In the genomic region with DNA sequence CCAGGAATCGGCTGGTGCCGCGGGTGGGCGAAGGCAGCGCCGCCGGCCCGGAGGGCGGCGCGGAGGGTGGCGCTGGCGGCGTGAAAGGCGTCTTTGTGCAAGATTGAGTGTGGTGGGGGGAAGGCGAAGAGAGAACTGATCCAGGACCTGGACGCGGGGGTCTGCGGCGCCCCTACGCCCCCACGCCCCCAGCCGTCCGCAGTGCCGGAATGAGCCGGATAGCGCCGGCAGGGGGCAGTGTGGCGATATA, we compare ENCODE assay signal across 8 cellular contexts. TPM values are rescaled to one million over a fixed set of nuclear protein-coding genes. Genes with fewer than 3 reads are reported as not detected.
DNase-seq lines count a peak whose midpoint lies in the region; ATAC-seq, FAIRE-seq and TF ChIP-seq lines count a peak whose summit lies in the region.

No MANE protein-coding gene starts in this region.

- H3K9me3 ChIP-seq in H1 (ENCODE audit: insufficient read depth in 2 of 2, low read depth in 1 of 2, low read length in 1 of 2) (no peaks in the 10 kb centered on the region), mucosa of rectum (ENCODE audit: control insufficient read depth in 2 of 2, low read length in 2 of 2) (no peaks in the 10 kb centered on the region)

- peak overlapping the region; percentile 40 for H2BK12ac ChIP-seq in H1 (ENCODE audit: low read depth, low read length)

- peak; percentile 75 for DNase-seq in GM20000 (ENCODE audit: low spot score)
- peak; percentile 77 for DNase-seq in activated CD4-positive, alpha-beta T cell treated with anti-CD3 and anti-CD28 coated beads, Interleukin-2, amount 10 ng/mL, durations not matched to agents 24 days and 14 days
- DNase-seq in H1 (ENCODE audit: low read depth in 1 of 2, low spot score in 2 of 2), result no peak
- no peak for DNase-seq in RCC 7860 (ENCODE audit: low spot score)

- TF ChIP-seq CTCF in GM20000 (IDR thresholded peaks at IDR 0.05; ENCODE audit: extremely low read depth, missing control alignments), result peak; percentile 59
- TF ChIP-seq CTCF in H1 (IDR thresholded peaks at IDR 0.05; ENCODE audit: control extremely low read depth in 1 of 3, insufficient read depth in 1 of 3, low read depth in 1 of 3, low read length in 3 of 3), result peak; percentile 46 to 81 (median 67)

- H3K23me2 ChIP-seq in H1 (ENCODE audit: low read depth, low read length), result peaks cover 25% of the 10 kb centered on the region

- H2AFZ ChIP-seq in H1 (ENCODE audit: low read length), result peak overlapping the region; percentile 28; the same call in 1 of the 2 replicates

- FAIRE-seq in H1 (lab: Jason Lieb, UNC) (no peak), RCC 7860 (lab: Jason Lieb, UNC) (no peak)

- H4K91ac ChIP-seq in H1 (replicated peaks; ENCODE audit: insufficient read length, low read length), result peak overlapping the region; percentile 8

- H3K4me1 ChIP-seq in H1 (replicated peaks in 1 of 4; ENCODE audit: control insufficient read depth in 3 of 4, insufficient read depth in 4 of 4, low read length in 3 of 4), result peaks cover 0 to 15% (median 9%) of the 10 kb centered on the region in 4 experiments; a peak in 5 of 7 replicates
- H3K4me1 ChIP-seq in mucosa of rectum (ENCODE audit: control insufficient read depth in 2 of 2, insufficient read depth in 2 of 2, low read length in 2 of 2), result peaks cover 16 to 34% of the 10 kb centered on the region in 2 donors

- no peaks in the 10 kb centered on the region for H3K36me3 Mint-ChIP-seq in activated CD4-positive, alpha-beta T cell treated with anti-CD3 and anti-CD28 coated beads, Interleukin-2, amount 10 ng/mL, durations not matched to agents 24 days and 14 days (ENCODE audit: low read depth)

- H3K4me2 ChIP-seq in H1 (ENCODE audit: insufficient read depth in 1 of 2, low read depth in 2 of 2, low read length in 2 of 2), result peak overlapping the region; percentile 89 to 97

- no peak for TF ChIP-seq EP300 in H1 (IDR thresholded peaks at IDR 0.05; ENCODE audit: borderline replicate concordance in 1 of 2, low read depth in 2 of 2, low read length in 2 of 2)

- 0 out of 2 replicates have a peak overlapping the region, but pooled peaks have one; percentile 76 for H2BK5ac ChIP-seq in H1 (ENCODE audit: low read depth, low read length)

- no peak overlapping the region for H2BK120ac ChIP-seq in H1 (replicated peaks; ENCODE audit: low read depth, low read length)

- no peak for TF ChIP-seq POLR2A in H1 (IDR thresholded peaks at IDR 0.05; ENCODE audit: control extremely low read depth in 1 of 2, low read depth in 2 of 2, low read length in 2 of 2)

- peak overlapping the region; percentile 75; the same call in 1 of the 2 replicates for H4K8ac ChIP-seq in H1 (ENCODE audit: extremely low read depth, insufficient read depth, low read length)

- no peaks in the 10 kb centered on the region for H3K79me1 ChIP-seq in H1 (ENCODE audit: low read depth, low read length)

- no peak overlapping the region for H3K56ac ChIP-seq in H1 (replicated peaks; ENCODE audit: insufficient read length, low read depth, low read length)

- H3K27ac Mint-ChIP-seq in activated CD4-positive, alpha-beta T cell treated with anti-CD3 and anti-CD28 coated beads, Interleukin-2, amount 10 ng/mL, durations not matched to agents 24 days and 14 days, result no peak overlapping the region

- no peak overlapping the region for H3K23ac ChIP-seq in H1 (ENCODE audit: insufficient read length)

- H3K18ac ChIP-seq in H1 (ENCODE audit: extremely low read depth, low read length), result 0 out of 2 replicates have a peak overlapping the region, but pooled peaks have one; percentile 42

- POLR2A ChIA-PET in H1 (lab: Charles Lee; ENCODE audit: partially characterized antibody), result interaction anchor here (0.7 to 3.6 kb wide), 7 partner anchors 14 to 30 kb away, joined by 3 to 21 read pairs (median 5); no protein-coding TSS in a partner anchor

- ATAC-seq in HG03457 (IDR thresholded peaks at IDR 0.05; ENCODE audit: unreplicated experiment) (no peak), GM19351 (IDR thresholded peaks at IDR 0.05; ENCODE audit: unreplicated experiment) (no peak)

- H2BK15ac ChIP-seq in H1 (ENCODE audit: low read length), result no peak overlapping the region

- H4K5ac ChIP-seq in H1 (ENCODE audit: insufficient read length, low read depth, low read length), result no peak overlapping the region

- H3K27me3 Mint-ChIP-seq in activated CD4-positive, alpha-beta T cell treated with anti-CD3 and anti-CD28 coated beads, Interleukin-2, amount 10 ng/mL, durations not matched to agents 24 days and 14 days, result peaks cover 68% of the 10 kb centered on the region

- intact Hi-C loops in activated CD4-positive, alpha-beta T cell treated with anti-CD3 and anti-CD28 coated beads, Interleukin-2, amount 10 ng/mL, durations not matched to agents 24 days and 14 days (cut with micrococcal nuclease), result no loop called here

- CTCF ChIA-PET in H1 (lab: Charles Lee; ENCODE audit: partially characterized antibody), result interaction anchor here (0.5 to 7.4 kb wide), 33 partner anchors 9 to 1153 kb away, joined by 3 to 94 read pairs (median 4); no protein-coding TSS in a partner anchor

- H3K4me1 Mint-ChIP-seq in activated CD4-positive, alpha-beta T cell treated with anti-CD3 and anti-CD28 coated beads, Interleukin-2, amount 10 ng/mL, durations not matched to agents 24 days and 14 days, result peaks cover 28% of the 10 kb centered on the region

- H2BK20ac ChIP-seq in H1 (ENCODE audit: low read length), result no peak overlapping the region

- no peak overlapping the region for H3K4ac ChIP-seq in H1 (replicated peaks; ENCODE audit: insufficient read length, low read depth, low read length)

- peak overlapping the region in 3 of 4 experiments; percentile 42 to 58 (median 51); a peak in 5 of 7 replicates for H3K9ac ChIP-seq in H1 (replicated peaks in 1 of 4; ENCODE audit: extremely low read depth in 1 of 4, low read depth in 3 of 4, low read length in 3 of 4)
- peak overlapping the region; percentile 75 to 81 for H3K9ac ChIP-seq in mucosa of rectum (ENCODE audit: low read depth in 1 of 2, low read length in 2 of 2)

- 0% methylated on average over 16 of the region's 29 CpGs; no CpG with 5 or more reads in 1 of the 2 experiments for WGBS in H1 (ENCODE audit: extremely low coverage in 1 of 2, insufficient coverage in 1 of 2, insufficient read length in 1 of 2, insufficient replicate concordance in 2 of 2, low coverage in 1 of 2, low lambda C conversion rate in 2 of 2, missing lambda C conversion rate in 1 of 2), 2 experiments

- peak in 1 of 2 experiments; percentile 35; a peak in 2 of 4 replicates for TF ChIP-seq RAD21 in H1 (IDR thresholded peaks at IDR 0.05 in 1 of 2, conservative IDR thresholded peaks at IDR 0.05 in 1 of 2; ENCODE audit: low read depth in 2 of 2, low read length in 2 of 2)

- peaks cover 0 to 4% of the 10 kb centered on the region in 2 experiments for H4K20me1 ChIP-seq in H1 (replicated peaks in 1 of 2; ENCODE audit: control insufficient read depth in 1 of 2, insufficient read depth in 2 of 2, low read length in 2 of 2)

- H3K27ac ChIP-seq in H1 (ENCODE audit: low read depth, low read length), result no peak overlapping the region
- H3K27ac ChIP-seq in mucosa of rectum (ENCODE audit: low read depth in 2 of 2, low read length in 2 of 2), result peak overlapping the region; percentile 75 to 81
- peak overlapping the region; percentile 75 for H3K27ac ChIP-seq in temporal lobe (ENCODE audit: low read depth, low read length)

- H3K27me3 ChIP-seq in H1 (replicated peaks in 1 of 4; ENCODE audit: control insufficient read depth in 3 of 4, extremely low read depth in 1 of 4, insufficient read depth in 3 of 4, low read length in 3 of 4), result peaks cover 0 to 19% (median 13%) of the 10 kb centered on the region in 4 experiments; a peak in 6 of 7 replicates
- H3K27me3 ChIP-seq in mucosa of rectum (ENCODE audit: control insufficient read depth in 2 of 2, insufficient read depth in 2 of 2, low read length in 2 of 2), result peaks cover 0 to 11% of the 10 kb centered on the region in 2 donors

- no peak overlapping the region for H2AK5ac ChIP-seq in H1 (ENCODE audit: low read depth, low read length)

- no peak overlapping the region for H3K14ac ChIP-seq in H1 (ENCODE audit: insufficient read length)

- no peaks in the 10 kb centered on the region for H3K9me3 Mint-ChIP-seq in activated CD4-positive, alpha-beta T cell treated with anti-CD3 and anti-CD28 coated beads, Interleukin-2, amount 10 ng/mL, durations not matched to agents 24 days and 14 days

- H3K36me3 ChIP-seq in H1 (ENCODE audit: control insufficient read depth in 2 of 4, insufficient read depth in 4 of 4, low read length in 3 of 4) (no peaks in the 10 kb centered on the region; a peak in 1 of 8 replicates), mucosa of rectum (ENCODE audit: control insufficient read depth in 2 of 2, insufficient read depth in 2 of 2, low read length in 2 of 2) (no peaks in the 10 kb centered on the region)

- no peaks in the 10 kb centered on the region for H3K79me2 ChIP-seq in H1 (ENCODE audit: control insufficient read depth in 1 of 2, insufficient read depth in 2 of 2, low read length in 2 of 2)

- H3K4me3 ChIP-seq in H1 (ENCODE audit: extremely low read depth in 1 of 4, insufficient read depth in 2 of 4, low read depth in 3 of 4, low read length in 4 of 4), result peak overlapping the region; percentile 52 to 91 (median 82)
- H3K4me3 ChIP-seq in mucosa of rectum (ENCODE audit: low read length in 2 of 2), result peak overlapping the region; percentile 81 to 91

- H3K4me3 Mint-ChIP-seq in activated CD4-positive, alpha-beta T cell treated with anti-CD3 and anti-CD28 coated beads, Interleukin-2, amount 10 ng/mL, durations not matched to agents 24 days and 14 days, result peak overlapping the region; percentile 83

TF ChIP-seq in H1, 55 proteins besides CTCF, POLR2A, EP300 and RAD21 (continues in another document):
- TF ChIP-seq KDM4A (IDR thresholded peaks at IDR 0.05; ENCODE audit: low read depth, low read length, severe bottlenecking) (peak; percentile 80), KDM5A (IDR thresholded peaks at IDR 0.05; ENCODE audit: low read length) (no peak), TEAD4 (IDR thresholded peaks at IDR 0.05; ENCODE audit: low read depth, low read length) (no peak), TAF7 (optimal IDR thresholded peaks at IDR 0.05; ENCODE audit: borderline replicate concordance, low read depth, low read length) (peak; percentile 34), BCL11A (IDR thresholded peaks at IDR 0.05; ENCODE audit: low read depth in 2 of 2, low read length in 2 of 2) (no peak), TCF12 (IDR thresholded peaks at IDR 0.05; ENCODE audit: low read depth, low read length) (no peak)

RNA-seq across cellular contexts. Expression of a gene that starts 4.5 kb away (rescaled TPM):
- total RNA-seq in activated CD4-positive, alpha-beta T cell treated with anti-CD3 and anti-CD28 coated beads, Interleukin-2, amount 10 ng/mL, durations not matched to agents 24 days and 14 days, result 0.35 and 0.90 TPM in 2 replicates
- 27.0 and 27.9 TPM in 2 replicates for total RNA-seq in H1 (2021; fragmentation: NEBNext Ultra II Directional; extraction: Animal tissue kit (Norgen Biotek cat#: 25700))
- polyA plus RNA-seq in H1 (2011; rRNA removed), result 11.7 and 24.4 TPM in 2 replicates
- polyA plus RNA-seq in H1 (2011; cell fraction: cytosol; rRNA removed), result 17.4 TPM
- 35.8 TPM for polyA plus RNA-seq in H1 (2011; cell fraction: nucleus; rRNA removed)
- polyA plus RNA-seq in H1 (2012, experiment 1 of 2), result 7.3 to 10.4 TPM (median 9.0 TPM) in 4 replicates
- 4.7 TPM for polyA plus RNA-seq in H1 (2012, experiment 2 of 2)
- 18.4 TPM for polyA plus RNA-seq in H1 (2013, experiment 1 of 2)
- polyA plus RNA-seq in H1 (2013, experiment 2 of 2), result 19.6 TPM
- 25.7 and 42.7 TPM in 2 replicates for polyA minus RNA-seq in H1 (2011; rRNA and poly(A)+ RNA removed)
- polyA minus RNA-seq in H1 (2011; cell fraction: cytosol; rRNA and poly(A)+ RNA removed), result 21.7 TPM
- polyA minus RNA-seq in H1 (2011; cell fraction: nucleus; rRNA and poly(A)+ RNA removed), result 68.1 TPM
- 36.6 TPM for total RNA-seq in temporal lobe

Comparison
In these comparisons a context has a peak if more than half of its experiments do, and no peak if none do; other contexts are left out.
1. DNase-seq: peak in GM20000 (single experiment) and activated CD4-positive, alpha-beta T cell treated with anti-CD3 and anti-CD28 coated beads, Interleukin-2, amount 10 ng/mL, durations not matched to agents 24 days and 14 days (single experiment); none in H1 (0 of 2) and RCC 7860 (single experiment).
2. RNA of a gene that starts 4.5 kb away (total RNA-seq): 36.6 TPM in temporal lobe (single experiment) and 27.0 to 27.9 TPM in H1; 0.35 to 0.90 TPM in activated CD4-positive, alpha-beta T cell treated with anti-CD3 and anti-CD28 coated beads, Interleukin-2, amount 10 ng/mL, durations not matched to agents 24 days and 14 days; every median in the first group is over 10 times any median in the second.